Comparison of ENCODE assay signal across 1 cellular context in genomic region chr6:31658983-31659648, GRCh38.
TF ChIP-seq lines count a peak whose summit lies in the region.

No MANE protein-coding gene starts in this region.

TF ChIP-seq in K562, 482 proteins besides CTCF, POLR2A, EP300 and RAD21 (continued from another document and continues in another):
- no peak for TF ChIP-seq CHD7 (IDR thresholded peaks at IDR 0.05; ENCODE audit: low read depth, low read length)
- 0 out of 2 replicates have a peak, but pooled peaks have one; percentile 25 for TF ChIP-seq E2F1 (CRISPR knock-in tag; IDR thresholded peaks at IDR 0.05)
- TF ChIP-seq ZBTB33 (CRISPR knock-in tag; IDR thresholded peaks at IDR 0.05) = 0 out of 2 replicates have a peak, but pooled peaks have one; percentile 2
- peak in 1 of 2 experiments; percentile 29; a peak in 2 of 4 replicates for TF ChIP-seq NRF1 (conservative IDR thresholded peaks at IDR 0.05 in 1 of 2, IDR thresholded peaks at IDR 0.05 in 1 of 2)
- TF ChIP-seq ZNF518B (CRISPR knock-in tag; IDR thresholded peaks at IDR 0.05) = no peak
- TF ChIP-seq HSF4 (CRISPR knock-in tag; IDR thresholded peaks at IDR 0.05; ENCODE audit: borderline replicate concordance) = no peak
- no peak for TF ChIP-seq IRF1 (CRISPR knock-in tag; IDR thresholded peaks at IDR 0.05; ENCODE audit: borderline replicate concordance)
- no peak for TF ChIP-seq TAF9B (IDR thresholded peaks at IDR 0.05; ENCODE audit: partially characterized antibody)
- TF ChIP-seq TBL1XR1 (IDR thresholded peaks at IDR 0.05; ENCODE audit: low read length in 2 of 2) = no peak
- TF ChIP-seq RBM22 (IDR thresholded peaks at IDR 0.05; ENCODE audit: low read depth, low read length, poor library complexity, severe bottlenecking) = peak; percentile 85
- TF ChIP-seq MLX (CRISPR knock-in tag; conservative IDR thresholded peaks at IDR 0.05) = 0 out of 4 replicates have a peak, but pooled peaks of 1 of the 2 experiments have one; percentile 18
- TF ChIP-seq RREB1 (CRISPR knock-in tag; IDR thresholded peaks at IDR 0.05) = 0 out of 2 replicates have a peak, but pooled peaks have one; percentile 62
- peak in 1 of 2 experiments; percentile 26; a peak in 1 of 4 replicates for TF ChIP-seq MAZ (CRISPR knock-in tag; conservative IDR thresholded peaks at IDR 0.05 in 1 of 2, IDR thresholded peaks at IDR 0.05 in 1 of 2)
- TF ChIP-seq POLR2G (IDR thresholded peaks at IDR 0.05; ENCODE audit: low read depth, low read length) = peak; percentile 86
- TF ChIP-seq THRB (CRISPR knock-in tag; conservative IDR thresholded peaks at IDR 0.05) = 0 out of 2 replicates have a peak, but pooled peaks have one; percentile 61
